ENCODE assay signal across 8 cellular contexts in genomic region chr1:7680791-7681165, GRCh38.
DNase-seq lines count a peak whose midpoint lies in the region; ATAC-seq and TF ChIP-seq lines count a peak whose summit lies in the region.

No MANE protein-coding gene starts in this region.

- H3K4me3 ChIP-seq in left ventricle myocardium inferior (peak overlapping the region; percentile 86), psoas muscle (peak overlapping the region; percentile 85)

- WGBS in psoas muscle, 3 donors: 3 to 6% (median 3%) methylated on average over 17 to 37 of the region's 37 CpGs

- no peaks in the 10 kb centered on the region for H3K9me3 Mint-ChIP-seq in activated T-cell treated with anti-CD3 and anti-CD28 coated beads, Interleukin-2, amount 50 U/mL, for 4 hours
- H3K9me3 Mint-ChIP-seq in activated T-helper 1 cell treated with anti-CD3 and anti-CD28 coated beads, Interleukin-12 subunit alpha, Interleukin-12 subunit beta, Interleukin-2, Interleukin-4 antibody, amounts not matched to agents 30 ng/mL and 10 ng/mL and 1 ng/mL, durations not matched to agents 14 hours and 24 hours and 36 hours: no peaks in the 10 kb centered on the region

- H3K27me3 ChIP-seq in left ventricle myocardium inferior (ENCODE audit: low read depth) (peaks cover 7% of the 10 kb centered on the region), psoas muscle (ENCODE audit: insufficient read depth in 3 of 3, low read length in 2 of 3) (no peaks in the 10 kb centered on the region)

- H3K27me3 Mint-ChIP-seq in activated T-cell treated with anti-CD3 and anti-CD28 coated beads, Interleukin-2, amount 50 U/mL, for 4 hours (ENCODE audit: low read depth): peaks cover 3% of the 10 kb centered on the region
- H3K27me3 Mint-ChIP-seq in activated T-helper 1 cell treated with anti-CD3 and anti-CD28 coated beads, Interleukin-12 subunit alpha, Interleukin-12 subunit beta, Interleukin-2, Interleukin-4 antibody, amounts not matched to agents 30 ng/mL and 10 ng/mL and 1 ng/mL, durations not matched to agents 14 hours and 24 hours and 36 hours (ENCODE audit: insufficient read depth): peaks cover 10% of the 10 kb centered on the region

- DNase-seq in activated T-cell treated with anti-CD3 and anti-CD28 coated beads, Interleukin-2, amount 50 U/mL, for 4 hours: no peak
- DNase-seq in activated T-cell treated with anti-CD3 and anti-CD28 coated beads, Interleukin-2, amount 50 U/mL, for 48 hours: no peak
- no peak for DNase-seq in activated T-helper 1 cell treated with anti-CD3 and anti-CD28 coated beads, Interleukin-12 subunit alpha, Interleukin-12 subunit beta, Interleukin-2, Interleukin-4 antibody, amounts not matched to agents 30 ng/mL and 10 ng/mL and 1 ng/mL, durations not matched to agents 14 hours and 24 hours and 36 hours (ENCODE audit: low spot score)
- DNase-seq in left ventricle myocardium inferior: no peak
- no peak for DNase-seq in psoas muscle
- no peak for DNase-seq in KG1 (lab: John Stamatoyannopoulos, UW)

- H3K9me3 ChIP-seq in left ventricle myocardium inferior (replicated peaks): no peaks in the 10 kb centered on the region
- no peaks in the 10 kb centered on the region for H3K9me3 ChIP-seq in psoas muscle

- peak overlapping the region; percentile 77 for H3K4me3 Mint-ChIP-seq in activated T-cell treated with anti-CD3 and anti-CD28 coated beads, Interleukin-2, amount 50 U/mL, for 4 hours
- H3K4me3 Mint-ChIP-seq in activated T-helper 1 cell treated with anti-CD3 and anti-CD28 coated beads, Interleukin-12 subunit alpha, Interleukin-12 subunit beta, Interleukin-2, Interleukin-4 antibody, amounts not matched to agents 30 ng/mL and 10 ng/mL and 1 ng/mL, durations not matched to agents 14 hours and 24 hours and 36 hours: peak overlapping the region; percentile 58

- no peak overlapping the region for H3K27ac Mint-ChIP-seq in activated T-helper 1 cell treated with anti-CD3 and anti-CD28 coated beads, Interleukin-12 subunit alpha, Interleukin-12 subunit beta, Interleukin-2, Interleukin-4 antibody, amounts not matched to agents 30 ng/mL and 10 ng/mL and 1 ng/mL, durations not matched to agents 14 hours and 24 hours and 36 hours

- peak overlapping the region; percentile 73 for H3K27ac ChIP-seq in left ventricle myocardium inferior (replicated peaks)
- H3K27ac ChIP-seq in psoas muscle: no peak overlapping the region

- H3K36me3 ChIP-seq in left ventricle myocardium inferior (no peaks in the 10 kb centered on the region), psoas muscle (ENCODE audit: insufficient read depth in 1 of 2, low read depth in 1 of 2) (no peaks in the 10 kb centered on the region)

- ATAC-seq in activated T-cell treated with anti-CD3 and anti-CD28 coated beads, Interleukin-2, amount 50 U/mL, for 4 hours: peak in 1 of 2 donors; percentile 30
- ATAC-seq in psoas muscle: peak in 2 of 4 donors; percentile 18 to 36
- no peak for ATAC-seq in HG03039 (IDR thresholded peaks at IDR 0.05; ENCODE audit: unreplicated experiment)
- no peak for ATAC-seq in GM19351 (IDR thresholded peaks at IDR 0.05; ENCODE audit: unreplicated experiment)

- peaks cover 16% of the 10 kb centered on the region for H3K4me1 ChIP-seq in left ventricle myocardium inferior
- H3K4me1 ChIP-seq in psoas muscle: no peaks in the 10 kb centered on the region

- no peak for TF ChIP-seq CTCF in left ventricle myocardium inferior (IDR thresholded peaks at IDR 0.05; ENCODE audit: borderline replicate concordance)
- TF ChIP-seq CTCF in psoas muscle (IDR thresholded peaks at IDR 0.05): no peak

- no peaks in the 10 kb centered on the region for H3K36me3 Mint-ChIP-seq in activated T-cell treated with anti-CD3 and anti-CD28 coated beads, Interleukin-2, amount 50 U/mL, for 4 hours (ENCODE audit: insufficient read depth)
- no peaks in the 10 kb centered on the region for H3K36me3 Mint-ChIP-seq in activated T-helper 1 cell treated with anti-CD3 and anti-CD28 coated beads, Interleukin-12 subunit alpha, Interleukin-12 subunit beta, Interleukin-2, Interleukin-4 antibody, amounts not matched to agents 30 ng/mL and 10 ng/mL and 1 ng/mL, durations not matched to agents 14 hours and 24 hours and 36 hours (ENCODE audit: low read depth)

- intact Hi-C loops in activated T-helper 1 cell treated with anti-CD3 and anti-CD28 coated beads, Interleukin-12 subunit alpha, Interleukin-12 subunit beta, Interleukin-2, Interleukin-4 antibody, amounts not matched to agents 30 ng/mL and 10 ng/mL and 1 ng/mL, durations not matched to agents 14 hours and 24 hours and 36 hours (cut with micrococcal nuclease): no loop called here
- intact Hi-C loops in left ventricle myocardium inferior (cut with micrococcal nuclease) (no loop called here), psoas muscle (cut with DNase I) (no loop called here)

- no peaks in the 10 kb centered on the region for H3K4me1 Mint-ChIP-seq in activated T-cell treated with anti-CD3 and anti-CD28 coated beads, Interleukin-2, amount 50 U/mL, for 4 hours (ENCODE audit: low read depth)
- H3K4me1 Mint-ChIP-seq in activated T-helper 1 cell treated with anti-CD3 and anti-CD28 coated beads, Interleukin-12 subunit alpha, Interleukin-12 subunit beta, Interleukin-2, Interleukin-4 antibody, amounts not matched to agents 30 ng/mL and 10 ng/mL and 1 ng/mL, durations not matched to agents 14 hours and 24 hours and 36 hours (ENCODE audit: low read depth): no peaks in the 10 kb centered on the region
